16 cellular contexts compared by ENCODE assay signal in genomic region chr5:133333561-133334150, GRCh38.
DNase-seq lines count a peak whose midpoint lies in the region; ATAC-seq and TF ChIP-seq lines count a peak whose summit lies in the region.
"Had no signal": no experiment of that assay in that cellular context is flagged by ENCODE, and none has a peak within 500 bp of the region (broad histone marks: within the 10 kb centered on the region; RNA-seq: fewer than 3 reads in every experiment).

No MANE protein-coding gene starts in this region.

- H4K20me1 ChIP-seq in neural progenitor cell (ENCODE audit: low read depth) (no peaks in the 10 kb centered on the region), smooth muscle cell (ENCODE audit: low read depth) (no peaks in the 10 kb centered on the region)

- H3K79me2 ChIP-seq in neural progenitor cell (ENCODE audit: low read depth) (no peaks in the 10 kb centered on the region), smooth muscle cell (ENCODE audit: low read depth) (no peaks in the 10 kb centered on the region)

- no peak overlapping the region for H3K27ac Mint-ChIP-seq in activated CD4-positive, alpha-beta memory T cell treated with anti-CD3 and anti-CD28 coated beads for 36 hours
- no peak overlapping the region for H3K27ac Mint-ChIP-seq in activated CD4-positive, alpha-beta memory T cell treated with anti-CD3 and anti-CD28 coated beads, Interleukin-2, amount 10 ng/mL, durations not matched to agents 7 days and 5 days
- peak overlapping the region; percentile 13 for H3K27ac Mint-ChIP-seq in activated CD8-positive, alpha-beta T cell treated with anti-CD3 and anti-CD28 coated beads for 36 hours
- H3K27ac Mint-ChIP-seq in neural progenitor cell: peak overlapping the region; percentile 6
- H3K27ac Mint-ChIP-seq in WTC11: no peak overlapping the region
- H3K27ac Mint-ChIP-seq: CD4-positive, alpha-beta T cell had no signal

- CTCF ChIA-PET in activated CD4-positive, alpha-beta memory T cell treated with anti-CD3 and anti-CD28 coated beads for 36 hours (lab: Charles Lee): interaction anchor here (0.9 kb wide), 1 partner anchor 220 kb away, joined by 3 read pairs; no protein-coding TSS in a partner anchor
- CTCF ChIA-PET in activated CD4-positive, alpha-beta memory T cell treated with anti-CD3 and anti-CD28 coated beads, Interleukin-2, amount 10 ng/mL, durations not matched to agents 7 days and 5 days (lab: Charles Lee): no interaction called here
- CTCF ChIA-PET in activated CD8-positive, alpha-beta T cell treated with anti-CD3 and anti-CD28 coated beads for 36 hours (lab: Charles Lee): no interaction called here
- CTCF ChIA-PET in WTC11 (lab: Charles Lee): no interaction called here

- no peak for ATAC-seq in activated CD8-positive, alpha-beta T cell treated with anti-CD3 and anti-CD28 coated beads for 36 hours
- ATAC-seq in WTC11: no peak
- ATAC-seq: A549 had no signal

- H3K27me3 Mint-ChIP-seq in activated CD4-positive, alpha-beta memory T cell treated with anti-CD3 and anti-CD28 coated beads for 36 hours: peaks cover 5% of the 10 kb centered on the region
- no peaks in the 10 kb centered on the region for H3K27me3 Mint-ChIP-seq in activated CD4-positive, alpha-beta memory T cell treated with anti-CD3 and anti-CD28 coated beads, Interleukin-2, amount 10 ng/mL, durations not matched to agents 7 days and 5 days
- H3K27me3 Mint-ChIP-seq in activated CD8-positive, alpha-beta T cell treated with anti-CD3 and anti-CD28 coated beads for 36 hours: no peaks in the 10 kb centered on the region
- no peaks in the 10 kb centered on the region for H3K27me3 Mint-ChIP-seq in neural progenitor cell (ENCODE audit: insufficient read depth, low read depth)
- H3K27me3 Mint-ChIP-seq in WTC11 (ENCODE audit: low read depth): peaks cover 50% of the 10 kb centered on the region
- H3K27me3 Mint-ChIP-seq: CD4-positive, alpha-beta T cell had no signal

- no peak overlapping the region for H3K4me3 Mint-ChIP-seq in activated CD4-positive, alpha-beta memory T cell treated with anti-CD3 and anti-CD28 coated beads for 36 hours
- no peak overlapping the region for H3K4me3 Mint-ChIP-seq in activated CD4-positive, alpha-beta memory T cell treated with anti-CD3 and anti-CD28 coated beads, Interleukin-2, amount 10 ng/mL, durations not matched to agents 7 days and 5 days
- H3K4me3 Mint-ChIP-seq in activated CD8-positive, alpha-beta T cell treated with anti-CD3 and anti-CD28 coated beads for 36 hours: no peak overlapping the region
- H3K4me3 Mint-ChIP-seq in neural progenitor cell: no peak overlapping the region
- H3K4me3 Mint-ChIP-seq in WTC11: no peak overlapping the region
- H3K4me3 Mint-ChIP-seq: CD4-positive, alpha-beta T cell had no signal

- H3K36me3 ChIP-seq in neural progenitor cell (no peaks in the 10 kb centered on the region), spleen (no peaks in the 10 kb centered on the region), smooth muscle cell (ENCODE audit: low read depth) (no peaks in the 10 kb centered on the region)
- H3K36me3 ChIP-seq: HAP-1 had no signal

- H3K27me3 ChIP-seq in neural progenitor cell (no peaks in the 10 kb centered on the region), spleen (replicated peaks in 1 of 7) (peaks cover 0 to 4% (median 0%) of the 10 kb centered on the region in 7 donors), smooth muscle cell (ENCODE audit: low read depth) (peaks cover 10% of the 10 kb centered on the region)

- TF ChIP-seq POLR2A in spleen (IDR thresholded peaks at IDR 0.05): no peak

- H3K9ac ChIP-seq in neural progenitor cell: no peak overlapping the region
- no peak overlapping the region for H3K9ac ChIP-seq in smooth muscle cell (ENCODE audit: low read depth)
- H3K9ac ChIP-seq: GM23248 had no signal

- H3K4me3 ChIP-seq in neural progenitor cell (no peak overlapping the region), spleen (no peak overlapping the region), smooth muscle cell (no peak overlapping the region)
- H3K4me3 ChIP-seq: A549, GM23248, HAP-1 had no signal

- H3K4me1 ChIP-seq in neural progenitor cell (peaks cover 8% of the 10 kb centered on the region), spleen (no peaks in the 10 kb centered on the region), smooth muscle cell (ENCODE audit: low read depth) (no peaks in the 10 kb centered on the region)
- H3K4me1 ChIP-seq: A549, Caco-2, HAP-1 had no signal

- H3K9me3 ChIP-seq in neural progenitor cell (ENCODE audit: low read depth): no peaks in the 10 kb centered on the region
- no peaks in the 10 kb centered on the region for H3K9me3 ChIP-seq in spleen
- no peaks in the 10 kb centered on the region for H3K9me3 ChIP-seq in smooth muscle cell (replicated peaks; ENCODE audit: low read depth)
- H3K9me3 ChIP-seq: A549, Caco-2, HAP-1 had no signal

- H2AFZ ChIP-seq in neural progenitor cell (replicated peaks) (no peak overlapping the region), smooth muscle cell (ENCODE audit: low read depth) (no peak overlapping the region)
- H2AFZ ChIP-seq: GM23248 had no signal

- H3K4me1 Mint-ChIP-seq in activated CD4-positive, alpha-beta memory T cell treated with anti-CD3 and anti-CD28 coated beads for 36 hours (ENCODE audit: low read depth): peaks cover 10% of the 10 kb centered on the region
- peaks cover 16% of the 10 kb centered on the region for H3K4me1 Mint-ChIP-seq in activated CD4-positive, alpha-beta memory T cell treated with anti-CD3 and anti-CD28 coated beads, Interleukin-2, amount 10 ng/mL, durations not matched to agents 7 days and 5 days
- H3K4me1 Mint-ChIP-seq in activated CD8-positive, alpha-beta T cell treated with anti-CD3 and anti-CD28 coated beads for 36 hours (ENCODE audit: low read depth): peaks cover 25% of the 10 kb centered on the region
- H3K4me1 Mint-ChIP-seq in neural progenitor cell: peaks cover 26% of the 10 kb centered on the region
- peaks cover 51% of the 10 kb centered on the region for H3K4me1 Mint-ChIP-seq in WTC11

- no peak for TF ChIP-seq CTCF in activated CD8-positive, alpha-beta T cell treated with anti-CD3 and anti-CD28 coated beads for 36 hours (IDR thresholded peaks at IDR 0.05)
- TF ChIP-seq CTCF in neural progenitor cell (IDR thresholded peaks at IDR 0.05) (no peak), spleen (IDR thresholded peaks at IDR 0.05 in 8 of 11, conservative IDR thresholded peaks at IDR 0.05 in 3 of 11) (no peak), smooth muscle cell (IDR thresholded peaks at IDR 0.05; ENCODE audit: borderline replicate concordance, insufficient read depth, poor library complexity, severe bottlenecking) (no peak), WTC11 (IDR thresholded peaks at IDR 0.05) (no peak)

- H3K27ac ChIP-seq in neural progenitor cell (no peak overlapping the region), spleen (no peak overlapping the region), smooth muscle cell (ENCODE audit: low read depth) (no peak overlapping the region)
- H3K27ac ChIP-seq: 22Rv1, A549, C4-2B, GM23248 had no signal

- intact Hi-C loops in activated CD4-positive, alpha-beta memory T cell treated with anti-CD3 and anti-CD28 coated beads for 36 hours (cut with micrococcal nuclease): no loop called here
- intact Hi-C loops in activated CD8-positive, alpha-beta T cell treated with anti-CD3 and anti-CD28 coated beads for 36 hours (cut with micrococcal nuclease): no loop called here
- intact Hi-C loops in spleen (cut with DNase I; ENCODE audit: low total_unique reads): no loop called here

- H3F3A ChIP-seq in neural progenitor cell (ENCODE audit: low read depth) (peaks cover 5% of the 10 kb centered on the region), smooth muscle cell (ENCODE audit: low read depth) (no peaks in the 10 kb centered on the region)

- H3K9me3 Mint-ChIP-seq in activated CD4-positive, alpha-beta memory T cell treated with anti-CD3 and anti-CD28 coated beads for 36 hours: no peaks in the 10 kb centered on the region
- H3K9me3 Mint-ChIP-seq in activated CD4-positive, alpha-beta memory T cell treated with anti-CD3 and anti-CD28 coated beads, Interleukin-2, amount 10 ng/mL, durations not matched to agents 7 days and 5 days: no peaks in the 10 kb centered on the region
- H3K9me3 Mint-ChIP-seq in activated CD8-positive, alpha-beta T cell treated with anti-CD3 and anti-CD28 coated beads for 36 hours: no peaks in the 10 kb centered on the region
- no peaks in the 10 kb centered on the region for H3K9me3 Mint-ChIP-seq in neural progenitor cell
- no peaks in the 10 kb centered on the region for H3K9me3 Mint-ChIP-seq in WTC11
- H3K9me3 Mint-ChIP-seq: CD4-positive, alpha-beta T cell had no signal

- WGBS in spleen, 5 donors: 76 to 90% (median 85%) methylated on average over 9 of the region's 9 CpGs
- 85% methylated on average over 9 of the region's 9 CpGs for WGBS in smooth muscle cell (ENCODE audit: low lambda C conversion rate)

- no peaks in the 10 kb centered on the region for H3K36me3 Mint-ChIP-seq in activated CD4-positive, alpha-beta memory T cell treated with anti-CD3 and anti-CD28 coated beads for 36 hours
- H3K36me3 Mint-ChIP-seq in activated CD4-positive, alpha-beta memory T cell treated with anti-CD3 and anti-CD28 coated beads, Interleukin-2, amount 10 ng/mL, durations not matched to agents 7 days and 5 days (ENCODE audit: low read depth): no peaks in the 10 kb centered on the region
- H3K36me3 Mint-ChIP-seq in activated CD8-positive, alpha-beta T cell treated with anti-CD3 and anti-CD28 coated beads for 36 hours (ENCODE audit: low read depth): no peaks in the 10 kb centered on the region
- H3K36me3 Mint-ChIP-seq in neural progenitor cell (no peaks in the 10 kb centered on the region), WTC11 (no peaks in the 10 kb centered on the region)

- H3K4me2 ChIP-seq in neural progenitor cell (no peak overlapping the region), smooth muscle cell (no peak overlapping the region)
- H3K4me2 ChIP-seq: A549 had no signal

- peak; percentile 4 for DNase-seq in activated CD4-positive, alpha-beta memory T cell treated with anti-CD3 and anti-CD28 coated beads for 36 hours
- no peak for DNase-seq in activated CD4-positive, alpha-beta memory T cell treated with anti-CD3 and anti-CD28 coated beads, Interleukin-2, amount 10 ng/mL, durations not matched to agents 7 days and 5 days
- DNase-seq in activated CD8-positive, alpha-beta T cell treated with anti-CD3 and anti-CD28 coated beads for 36 hours: no peak
- DNase-seq in neural progenitor cell (ENCODE audit: low spot score) (no peak), spleen (peak; percentile 39), smooth muscle cell (lab: John Stamatoyannopoulos, UW; ENCODE audit: unreplicated experiment) (no peak), WTC11 (ENCODE audit: low spot score) (no peak)
- no peak for DNase-seq in activated naive CD4-positive, alpha-beta T cell treated with anti-CD3 and anti-CD28 coated beads, Interleukin-2, amount 50 U/mL, for 16 hours
- DNase-seq: AML-193; Caco-2; CD4-positive, alpha-beta T cell; GM23248 had no signal

- POLR2A ChIA-PET in activated CD4-positive, alpha-beta memory T cell treated with anti-CD3 and anti-CD28 coated beads for 36 hours (lab: Charles Lee): no interaction called here
- POLR2A ChIA-PET in activated CD4-positive, alpha-beta memory T cell treated with anti-CD3 and anti-CD28 coated beads, Interleukin-2, amount 10 ng/mL, durations not matched to agents 7 days and 5 days (lab: Charles Lee): no interaction called here
- POLR2A ChIA-PET in activated CD8-positive, alpha-beta T cell treated with anti-CD3 and anti-CD28 coated beads for 36 hours (lab: Charles Lee): no interaction called here
- POLR2A ChIA-PET in WTC11 (lab: Charles Lee): no interaction called here

TF ChIP-seq in WTC11, 78 proteins besides CTCF, POLR2A, EP300 and RAD21 (continues in another document):
- TF ChIP-seq TEAD4 (CRISPR knock-in tag; IDR thresholded peaks at IDR 0.05): no peak

Comparison
In these comparisons a context has a peak if more than half of its experiments do, and no peak if none do; other contexts are left out.
1. DNase-seq: peak in activated CD4-positive, alpha-beta memory T cell treated with anti-CD3 and anti-CD28 coated beads for 36 hours (single experiment) and spleen (single experiment); none in activated CD4-positive, alpha-beta memory T cell treated with anti-CD3 and anti-CD28 coated beads, Interleukin-2, amount 10 ng/mL, durations not matched to agents 7 days and 5 days (single experiment), activated CD8-positive, alpha-beta T cell treated with anti-CD3 and anti-CD28 coated beads for 36 hours (single experiment), neural progenitor cell (single experiment), activated naive CD4-positive, alpha-beta T cell treated with anti-CD3 and anti-CD28 coated beads, Interleukin-2, amount 50 U/mL, for 16 hours (single experiment), smooth muscle cell (single experiment) and WTC11 (single experiment).
2. H3K27ac Mint-ChIP-seq: peak in activated CD8-positive, alpha-beta T cell treated with anti-CD3 and anti-CD28 coated beads for 36 hours (single experiment) and neural progenitor cell (single experiment); none in activated CD4-positive, alpha-beta memory T cell treated with anti-CD3 and anti-CD28 coated beads for 36 hours (single experiment), activated CD4-positive, alpha-beta memory T cell treated with anti-CD3 and anti-CD28 coated beads, Interleukin-2, amount 10 ng/mL, durations not matched to agents 7 days and 5 days (single experiment) and WTC11 (single experiment).